In the genomic region with DNA sequence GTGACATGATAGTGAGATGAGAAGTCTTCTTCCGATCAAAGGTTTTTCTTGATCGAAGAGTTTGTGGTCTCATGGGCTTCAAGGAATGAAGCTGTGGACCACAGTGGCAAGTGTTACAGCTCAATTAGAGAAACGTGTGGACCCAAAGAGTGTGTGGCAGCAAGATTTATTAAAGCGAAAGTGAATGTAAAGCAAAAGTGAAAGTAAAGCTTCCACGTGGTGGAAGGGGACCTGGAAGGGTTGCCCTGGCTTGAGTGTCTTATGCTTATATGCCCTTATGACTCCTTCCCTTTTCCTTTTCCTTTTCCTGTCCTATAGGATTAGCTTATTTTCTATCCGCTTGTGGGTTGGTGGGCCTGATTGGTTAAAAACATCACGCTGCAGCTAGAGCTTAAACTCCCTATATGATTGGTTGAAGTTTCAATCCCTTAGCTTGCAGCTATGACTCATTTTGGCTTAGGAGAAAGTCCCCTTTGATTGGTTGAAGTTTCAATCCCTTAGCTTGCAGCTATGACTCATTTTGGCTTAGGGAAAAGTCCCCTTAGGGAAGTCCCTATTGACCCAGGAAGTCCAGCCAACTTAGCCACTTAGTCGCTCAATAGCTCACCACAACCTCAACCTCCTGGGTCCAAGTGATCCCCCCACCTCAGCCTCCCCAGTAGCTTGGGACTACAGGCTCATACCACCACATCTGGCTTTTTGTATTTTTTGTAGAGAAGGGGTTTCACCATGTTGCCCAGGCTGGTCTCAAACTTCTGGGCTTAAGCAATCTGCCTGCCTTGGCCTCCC, we compare ENCODE assay signal across 7 cellular contexts. TPM values are rescaled to one million over a fixed set of nuclear protein-coding genes. Genes with fewer than 3 reads are reported as not detected.
DNase-seq lines count a peak whose midpoint lies in the region; ATAC-seq and TF ChIP-seq lines count a peak whose summit lies in the region.

No MANE protein-coding gene starts in this region.

- no peaks in the 10 kb centered on the region for H3K9me3 ChIP-seq in T-helper 17 cell (ENCODE audit: control insufficient read depth, low read length, poor library complexity, severe bottlenecking)

- peaks cover 9% of the 10 kb centered on the region for H3K4me1 Mint-ChIP-seq in T-helper 17 cell
- peaks cover 4% of the 10 kb centered on the region for H3K4me1 Mint-ChIP-seq in type B pancreatic cell (ENCODE audit: unreplicated experiment)

- H3K36me3 Mint-ChIP-seq in T-helper 17 cell (ENCODE audit: low read depth) (no peaks in the 10 kb centered on the region), type B pancreatic cell (no peaks in the 10 kb centered on the region)

- DNase-seq in T-helper 17 cell (peak; percentile 5 to 16 (median 11)), dermis microvascular lymphatic vessel endothelial cell (ENCODE audit: low read depth in 2 of 2) (peak; percentile 7 to 29), type B pancreatic cell (ENCODE audit: extremely low spot score, unreplicated experiment) (no peak), SIG-M5 treated with dmso at 0.1 percent for 504 hours (lab: John Stamatoyannopoulos, UW; ENCODE audit: unreplicated experiment) (no peak)
- DNase-seq in stimulated activated CD4-positive, alpha-beta T cell treated with anti-CD3 and anti-CD28 coated beads, Interleukin-1b, Interleukin-23, amount 100 ng/mL, for 48 hours = peak; percentile 45

- H3K4me3 Mint-ChIP-seq in T-helper 17 cell = peak overlapping the region; percentile 87
- H3K4me3 Mint-ChIP-seq in type B pancreatic cell = no peak overlapping the region

- H3K27ac Mint-ChIP-seq in T-helper 17 cell (peak overlapping the region; percentile 95), type B pancreatic cell (no peak overlapping the region)

- H3K27me3 Mint-ChIP-seq in T-helper 17 cell (peaks cover 4% of the 10 kb centered on the region), type B pancreatic cell (no peaks in the 10 kb centered on the region)

- TF ChIP-seq CTCF in type B pancreatic cell (conservative IDR thresholded peaks at IDR 0.05) = no peak

- peak; percentile 55 for ATAC-seq in GM18907 (IDR thresholded peaks at IDR 0.05; ENCODE audit: unreplicated experiment)
- ATAC-seq in HG03159 (IDR thresholded peaks at IDR 0.05; ENCODE audit: unreplicated experiment) = peak; percentile 62
- peak; percentile 67 for ATAC-seq in T-helper 17 cell

- no peaks in the 10 kb centered on the region for H3K9me3 Mint-ChIP-seq in type B pancreatic cell

RNA-seq across cellular contexts. Expression of gene MRPS24, which starts 34.7 kb away (rescaled TPM):
- total RNA-seq in T-helper 17 cell (10 to 100 TPM; 42.3 to 50.4 TPM), dermis microvascular lymphatic vessel endothelial cell (54.7 and 70.9 TPM in 2 replicates), type B pancreatic cell (ENCODE audit: low replicate concordance) (96.6 and 101 TPM in 2 replicates)

Comparison
In these comparisons a context has a peak if more than half of its experiments do, and no peak if none do; other contexts are left out.
1. DNase-seq: peak in T-helper 17 cell (3 of 3), dermis microvascular lymphatic vessel endothelial cell (2 of 2) and stimulated activated CD4-positive, alpha-beta T cell treated with anti-CD3 and anti-CD28 coated beads, Interleukin-1b, Interleukin-23, amount 100 ng/mL, for 48 hours (single experiment); none in type B pancreatic cell (single experiment) and SIG-M5 treated with dmso at 0.1 percent for 504 hours (single experiment).
2. Peak in every context shown above with its lines, with median percentiles within 50 percentile points of each other: ATAC-seq.